Comparison of ENCODE assay signal across 21 cellular contexts in the genomic region with DNA sequence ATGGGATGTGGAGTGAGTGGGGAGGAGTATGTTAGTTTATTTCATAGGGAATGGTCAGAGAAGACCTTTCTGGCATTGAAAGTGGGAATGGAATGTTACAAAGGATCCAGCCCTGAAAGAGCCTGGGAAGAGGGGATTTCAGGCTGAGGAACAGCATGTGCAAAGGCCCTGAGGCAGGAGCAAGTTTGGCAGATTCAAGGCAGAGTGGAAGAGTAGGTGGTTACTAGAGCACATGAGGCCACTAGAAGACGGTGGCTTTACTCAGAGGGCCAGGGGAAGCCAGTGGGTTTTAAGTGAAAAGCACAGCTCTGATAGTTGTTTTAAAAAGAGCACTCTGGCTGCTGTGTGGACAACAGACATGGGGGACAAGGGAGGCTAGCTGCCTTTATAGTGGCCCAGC.
"Had no signal": no experiment of that assay in that cellular context is flagged by ENCODE, and none has a peak within 500 bp of the region (broad histone marks: within the 10 kb centered on the region; RNA-seq: fewer than 3 reads in every experiment).

No MANE protein-coding gene starts in this region.

- DNase-seq: dorsolateral prefrontal cortex; effector CD4-positive, alpha-beta T cell; hypothalamus; immature natural killer cell; left ventricle myocardium superior; lower lobe of right lung; naive thymus-derived CD8-positive, alpha-beta T cell; nephron progenitor cell; nucleus accumbens; pancreas; stimulated activated CD4-positive, alpha-beta T cell treated with anti-CD3 and anti-CD28 coated beads, Interleukin-12 subunit alpha, Interleukin-12 subunit beta, amount 100 ng/mL, for 4 hours; stimulated activated CD4-positive, alpha-beta T cell treated with anti-CD3 and anti-CD28 coated beads, Interleukin-1b, Interleukin-23, amount 100 ng/mL, for 48 hours; stimulated activated CD4-positive, alpha-beta T cell treated with anti-CD3 and anti-CD28 coated beads, Interleukin-4, amount 100 ng/mL, for 1 hour; stimulated activated CD8-positive, alpha-beta memory T cell treated with anti-CD3 and anti-CD28 coated beads, Interleukin-4, amount 100 ng/mL, for 48 hours; stimulated activated naive CD4-positive, alpha-beta T cell treated with Interleukin-2 at 50 U/mL for 16 hours; stomach; thyroid gland had no signal

- H3K9me3 ChIP-seq: lower lobe of right lung, pancreas, stomach, thyroid gland had no signal

- H3K27me3 ChIP-seq: pancreas, thyroid gland had no signal

- ATAC-seq: left ventricle myocardium superior; lower lobe of right lung; naive thymus-derived CD8-positive, alpha-beta T cell; pancreas; sciatic nerve had no signal

- H3K4me1 ChIP-seq: pancreas had no signal

- H3K36me3 ChIP-seq: lower lobe of right lung, pancreas, stomach, thyroid gland had no signal

- H3K4me3 ChIP-seq: dorsolateral prefrontal cortex, lower lobe of right lung, pancreas, smooth muscle cell, stomach, thyroid gland had no signal

- H3K4me2 ChIP-seq: smooth muscle cell had no signal

- H3K27ac ChIP-seq: dorsolateral prefrontal cortex, lower lobe of right lung, pancreas, stomach, thyroid gland had no signal

- FAIRE-seq: frontal cortex, keratinocyte, pancreas had no signal
